Comparison of ENCODE assay signal across 23 cellular contexts in genomic region chr16:4909825-4910224, GRCh38. TPM values are rescaled to one million over a fixed set of nuclear protein-coding genes. Genes with fewer than 3 reads are reported as not detected.
"Had no signal": no experiment of that assay in that cellular context is flagged by ENCODE, and none has a peak within 500 bp of the region (broad histone marks: within the 10 kb centered on the region; RNA-seq: fewer than 3 reads in every experiment).

No MANE protein-coding gene starts in this region.

- H3K9me3 ChIP-seq: colonic mucosa, heart right ventricle, left ventricle myocardium inferior, mucosa of descending colon, right atrium auricular region, spleen, testis, transverse colon had no signal

- H3K4me1 ChIP-seq: colonic mucosa, right atrium auricular region, spleen, testis, transverse colon had no signal

- H3K27me3 ChIP-seq: colonic mucosa, dorsolateral prefrontal cortex, heart right ventricle, right atrium auricular region, testis, transverse colon had no signal

- ATAC-seq: activated CD8-positive, alpha-beta memory T cell treated with anti-CD3 and anti-CD28 coated beads, Interleukin-2, amount 10 ng/mL, durations not matched to agents 7 days and 5 days; activated CD8-positive, alpha-beta T cell treated with anti-CD3 and anti-CD28 coated beads, Interleukin-2, amount 10 ng/mL, durations not matched to agents 7 days and 5 days; activated naive CD4-positive, alpha-beta T cell treated with anti-CD3 and anti-CD28 coated beads, Interleukin-2, amount 50 U/mL, for 72 hours; mucosa of descending colon; stimulated activated naive CD8-positive, alpha-beta T cell treated with anti-CD3 and anti-CD28 coated beads, Interleukin-15, Interleukin-2, amounts not matched to agents 100 U/mL and 50 U/mL, for 24 hours had no signal

- H3K4me1 Mint-ChIP-seq: activated B cell treated with CpG ODN at 0.5 μM for 24 hours; activated CD8-positive, alpha-beta memory T cell treated with anti-CD3 and anti-CD28 coated beads, Interleukin-2, amount 10 ng/mL, durations not matched to agents 7 days and 5 days had no signal

- FAIRE-seq: islet of Langerhans had no signal

- H3K27ac Mint-ChIP-seq: activated B cell treated with CpG ODN at 0.5 μM for 24 hours; activated CD8-positive, alpha-beta memory T cell treated with anti-CD3 and anti-CD28 coated beads, Interleukin-2, amount 10 ng/mL, durations not matched to agents 7 days and 5 days; activated CD8-positive, alpha-beta T cell treated with anti-CD3 and anti-CD28 coated beads, Interleukin-2, amount 10 ng/mL, durations not matched to agents 7 days and 5 days; activated naive CD4-positive, alpha-beta T cell treated with anti-CD3 and anti-CD28 coated beads, Interleukin-2, amount 50 U/mL, for 72 hours; activated T-helper 2 cell treated with anti-CD3 and anti-CD28 coated beads, Interferon-gamma antibody, Interleukin-2, Interleukin-4, amounts not matched to agents 10 μg/mL and 5 μg/mL and 100 μg/mL, durations not matched to agents 14 hours and 24 hours and 36 hours; natural killer cell treated with Interleukin-12 subunit alpha and Interleukin-12 subunit beta and Interleukin-15 and Interleukin-18, amount 100 ng/mL, for 72 hours; T-helper 2 cell treated with Interferon-gamma antibody and Interleukin-4, amounts not matched to agents 5 μg/mL and 100 μg/mL, for 36 hours had no signal

- H3K36me3 Mint-ChIP-seq: activated CD8-positive, alpha-beta memory T cell treated with anti-CD3 and anti-CD28 coated beads, Interleukin-2, amount 10 ng/mL, durations not matched to agents 7 days and 5 days; activated naive CD4-positive, alpha-beta T cell treated with anti-CD3 and anti-CD28 coated beads, Interleukin-2, amount 50 U/mL, for 72 hours; natural killer cell treated with Interleukin-12 subunit alpha and Interleukin-12 subunit beta and Interleukin-15 and Interleukin-18, amount 100 ng/mL, for 72 hours had no signal

- H3K4me3 Mint-ChIP-seq: activated B cell treated with CpG ODN at 0.5 μM for 24 hours; activated CD8-positive, alpha-beta memory T cell treated with anti-CD3 and anti-CD28 coated beads, Interleukin-2, amount 10 ng/mL, durations not matched to agents 7 days and 5 days; activated CD8-positive, alpha-beta T cell treated with anti-CD3 and anti-CD28 coated beads, Interleukin-2, amount 10 ng/mL, durations not matched to agents 7 days and 5 days; natural killer cell treated with Interleukin-12 subunit alpha and Interleukin-12 subunit beta and Interleukin-15 and Interleukin-18, amount 100 ng/mL, for 72 hours; T-helper 2 cell treated with Interferon-gamma antibody and Interleukin-4, amounts not matched to agents 5 μg/mL and 100 μg/mL, for 36 hours had no signal

- DNase-seq: activated B cell treated with CpG ODN at 0.5 μM for 24 hours; activated CD8-positive, alpha-beta memory T cell treated with anti-CD3 and anti-CD28 coated beads, Interleukin-2, amount 10 ng/mL, durations not matched to agents 7 days and 5 days; activated CD8-positive, alpha-beta T cell treated with anti-CD3 and anti-CD28 coated beads, Interleukin-2, amount 10 ng/mL, durations not matched to agents 7 days and 5 days; activated naive CD4-positive, alpha-beta T cell; activated T-cell treated with anti-CD3 and anti-CD28 coated beads, Interleukin-2, amount 50 U/mL, for 48 hours; colonic mucosa; dorsolateral prefrontal cortex; effector memory CD4-positive, alpha-beta T cell; foreskin fibroblast; heart right ventricle; left ventricle myocardium inferior; mucosa of descending colon; spleen; stimulated activated naive CD8-positive, alpha-beta T cell treated with anti-CD3 and anti-CD28 coated beads, Interleukin-15, Interleukin-2, amounts not matched to agents 100 U/mL and 50 U/mL, for 24 hours; testis; transverse colon had no signal

- H3K9me3 Mint-ChIP-seq: activated B cell treated with CpG ODN at 0.5 μM for 24 hours; activated naive CD4-positive, alpha-beta T cell treated with anti-CD3 and anti-CD28 coated beads, Interleukin-2, amount 50 U/mL, for 72 hours; activated T-helper 2 cell treated with anti-CD3 and anti-CD28 coated beads, Interferon-gamma antibody, Interleukin-2, Interleukin-4, amounts not matched to agents 10 μg/mL and 5 μg/mL and 100 μg/mL, durations not matched to agents 14 hours and 24 hours and 36 hours; natural killer cell treated with Interleukin-12 subunit alpha and Interleukin-12 subunit beta and Interleukin-15 and Interleukin-18, amount 100 ng/mL, for 72 hours; T-helper 2 cell treated with Interferon-gamma antibody and Interleukin-4, amounts not matched to agents 5 μg/mL and 100 μg/mL, for 36 hours had no signal

- H3K4me3 ChIP-seq: colonic mucosa, dorsolateral prefrontal cortex, heart right ventricle, left ventricle myocardium inferior, mucosa of descending colon, right atrium auricular region, spleen, testis, transverse colon had no signal

- H3K36me3 ChIP-seq: colonic mucosa, heart right ventricle, left ventricle myocardium inferior, right atrium auricular region, spleen, transverse colon had no signal

- H3K27ac ChIP-seq: colonic mucosa, dorsolateral prefrontal cortex, heart right ventricle, left ventricle myocardium inferior, right atrium auricular region, spleen, testis, transverse colon had no signal

RNA-seq across cellular contexts. Expression of gene PPL, which starts 27.1 kb away (rescaled TPM):
- total RNA-seq: activated CD8-positive, alpha-beta T cell treated with anti-CD3 and anti-CD28 coated beads, Interleukin-2, amount 10 ng/mL, durations not matched to agents 7 days and 5 days; activated naive CD4-positive, alpha-beta T cell treated with anti-CD3 and anti-CD28 coated beads, Interleukin-2, amount 50 U/mL, for 72 hours; activated T-helper 2 cell treated with anti-CD3 and anti-CD28 coated beads, Interferon-gamma antibody, Interleukin-2, Interleukin-4, amounts not matched to agents 10 μg/mL and 5 μg/mL and 100 μg/mL, durations not matched to agents 14 hours and 24 hours and 36 hours; natural killer cell treated with Interleukin-12 subunit alpha and Interleukin-12 subunit beta and Interleukin-15 and Interleukin-18, amount 100 ng/mL, for 72 hours had no signal

RNA-seq across cellular contexts. Expression of gene SEC14L5, which starts 48.3 kb away (rescaled TPM):
- total RNA-seq: activated B cell treated with CpG ODN at 0.5 μM for 24 hours; activated CD8-positive, alpha-beta memory T cell treated with anti-CD3 and anti-CD28 coated beads, Interleukin-2, amount 10 ng/mL, durations not matched to agents 7 days and 5 days; activated CD8-positive, alpha-beta T cell treated with anti-CD3 and anti-CD28 coated beads, Interleukin-2, amount 10 ng/mL, durations not matched to agents 7 days and 5 days; activated T-helper 2 cell treated with anti-CD3 and anti-CD28 coated beads, Interferon-gamma antibody, Interleukin-2, Interleukin-4, amounts not matched to agents 10 μg/mL and 5 μg/mL and 100 μg/mL, durations not matched to agents 14 hours and 24 hours and 36 hours; natural killer cell treated with Interleukin-12 subunit alpha and Interleukin-12 subunit beta and Interleukin-15 and Interleukin-18, amount 100 ng/mL, for 72 hours; pulmonary artery endothelial cell had no signal
